Comparison of ENCODE assay signal across 27 cellular contexts in genomic region chr2:239161711-239162140, GRCh38.
DNase-seq lines count a peak whose midpoint lies in the region; ATAC-seq, FAIRE-seq and TF ChIP-seq lines count a peak whose summit lies in the region.
"Had no signal": no experiment of that assay in that cellular context is flagged by ENCODE, and none has a peak within 500 bp of the region (broad histone marks: within the 10 kb centered on the region; RNA-seq: fewer than 3 reads in every experiment).

No MANE protein-coding gene starts in this region.

- H3K9me3 Mint-ChIP-seq in endodermal cell (no peaks in the 10 kb centered on the region), progenitor cell of endocrine pancreas (ENCODE audit: low read depth) (no peaks in the 10 kb centered on the region)
- H3K9me3 Mint-ChIP-seq: activated CD4-positive, alpha-beta T cell treated with anti-CD3 and anti-CD28 coated beads, Interleukin-2, amount 10 ng/mL, durations not matched to agents 7 days and 5 days had no signal

- no peaks in the 10 kb centered on the region for H3K27me3 Mint-ChIP-seq in endodermal cell (ENCODE audit: insufficient read depth)
- H3K27me3 Mint-ChIP-seq in progenitor cell of endocrine pancreas = no peaks in the 10 kb centered on the region
- H3K27me3 Mint-ChIP-seq: activated CD4-positive, alpha-beta T cell treated with anti-CD3 and anti-CD28 coated beads, Interleukin-2, amount 10 ng/mL, durations not matched to agents 7 days and 5 days; naive B cell; stimulated activated naive CD8-positive, alpha-beta T cell treated with anti-CD3 and anti-CD28 coated beads, Interleukin-15, amount 100 ng/mL, for 72 hours had no signal

- no TSS peak for BruUV-seq in HepG2 (replicated peaks; lab: Mats Ljungman, UMichigan)

- TF ChIP-seq RAD21 in HepG2 (CRISPR knock-in tag; IDR thresholded peaks at IDR 0.05) = no peak

- 80% methylated on average over 7 of the region's 14 CpGs for WGBS in right lobe of liver (ENCODE audit: insufficient coverage, low coverage, low lambda C conversion rate, missing lambda C conversion rate)
- WGBS in HepG2 (ENCODE audit: low lambda C conversion rate) = 90% methylated on average over 14 of the region's 14 CpGs
- 87 to 98% methylated on average over 6 to 14 of the region's 14 CpGs for WGBS in endodermal cell (ENCODE audit: insufficient coverage in 1 of 2, insufficient read length in 1 of 2), 2 experiments

- TF ChIP-seq POLR2A in right lobe of liver (IDR thresholded peaks at IDR 0.05) (no peak), HepG2 (IDR thresholded peaks at IDR 0.05; ENCODE audit: insufficient read depth in 1 of 2, low read depth in 2 of 2, low read length in 2 of 2) (no peak)

- intact Hi-C loops in right lobe of liver (cut with DNase I) (no loop called here), HepG2 (cut with micrococcal nuclease; ENCODE audit: unreplicated experiment) (no loop called here), posterior vena cava (cut with DNase I) (no loop called here)

- peaks cover 0 to 11% (median 0%) of the 10 kb centered on the region in 4 donors for H3K36me3 ChIP-seq in right lobe of liver
- H3K36me3 ChIP-seq in HepG2 (replicated peaks in 1 of 2; ENCODE audit: control insufficient read depth in 1 of 2, insufficient read depth in 2 of 2, low read length in 2 of 2) = peaks cover 16 to 28% of the 10 kb centered on the region in 2 experiments
- H3K36me3 ChIP-seq in endodermal cell (ENCODE audit: control insufficient read depth, insufficient read depth, low read length) = no peaks in the 10 kb centered on the region
- H3K36me3 ChIP-seq: HAP-1, WERI-Rb-1 had no signal

- no peaks in the 10 kb centered on the region for H3K79me2 ChIP-seq in HepG2 (ENCODE audit: insufficient read depth, low read length)

- no peaks in the 10 kb centered on the region for H4K20me1 ChIP-seq in HepG2 (ENCODE audit: insufficient read depth, low read length)

- TF ChIP-seq CTCF in right lobe of liver (IDR thresholded peaks at IDR 0.05) = no peak
- no peak for TF ChIP-seq CTCF in HepG2 (CRISPR knock-in tag; IDR thresholded peaks at IDR 0.05)
- TF ChIP-seq CTCF in endodermal cell (conservative IDR thresholded peaks at IDR 0.05) = no peak
- no peak for TF ChIP-seq CTCF in progenitor cell of endocrine pancreas (IDR thresholded peaks at IDR 0.05; ENCODE audit: unreplicated experiment)

- H3K27me3 ChIP-seq in right lobe of liver (no peaks in the 10 kb centered on the region), HepG2 (ENCODE audit: control insufficient read depth in 1 of 2, insufficient read depth in 2 of 2, low read length in 2 of 2) (no peaks in the 10 kb centered on the region), endodermal cell (ENCODE audit: control insufficient read depth, insufficient read depth, low read length, poor library complexity, severe bottlenecking) (no peaks in the 10 kb centered on the region)
- H3K27me3 ChIP-seq: tibial nerve had no signal

- H3K4me2 ChIP-seq in HepG2 (ENCODE audit: low read depth, low read length) = no peak overlapping the region

- H3K27ac Mint-ChIP-seq in endodermal cell = peak overlapping the region; percentile 21
- H3K27ac Mint-ChIP-seq in progenitor cell of endocrine pancreas = no peak overlapping the region
- H3K27ac Mint-ChIP-seq: activated CD4-positive, alpha-beta T cell treated with anti-CD3 and anti-CD28 coated beads, Interleukin-2, amount 10 ng/mL, durations not matched to agents 7 days and 5 days; activated T-helper 1 cell treated with anti-CD3 and anti-CD28 coated beads, Interleukin-12 subunit alpha, Interleukin-12 subunit beta, Interleukin-2, Interleukin-4 antibody, amounts not matched to agents 30 ng/mL and 10 ng/mL and 1 ng/mL, durations not matched to agents 14 hours and 24 hours and 36 hours had no signal

- CTCF ChIA-PET in HepG2 (lab: Yijun Ruan, JAX; ENCODE audit: low intra/inter-chr PET ratio, low total read pairs) = no interaction called here

- peak; percentile 10 to 43 (median 37) for DNase-seq in right lobe of liver
- DNase-seq in HepG2 (ENCODE audit: low spot score) = no peak
- DNase-seq in endodermal cell = peak; percentile 32
- DNase-seq in posterior vena cava (ENCODE audit: low spot score) = peak; percentile 56
- DNase-seq in progenitor cell of endocrine pancreas (ENCODE audit: low spot score, unreplicated experiment) = no peak
- DNase-seq: activated CD4-positive, alpha-beta T cell treated with anti-CD3 and anti-CD28 coated beads, Interleukin-2, amount 10 ng/mL, durations not matched to agents 7 days and 5 days; effector memory CD4-positive, alpha-beta T cell; MM.1S; naive B cell; NCI-H1417 treated with DMSO at 0.1 percent for 48 hours; NCI-H2081 treated with DMSO at 0.1 percent for 48 hours; NCI-H748 treated with DMSO at 0.1 percent for 48 hours; nucleus accumbens; small intestine; stimulated activated CD4-positive, alpha-beta T cell treated with anti-CD3 and anti-CD28 coated beads, Interleukin-1b, Interleukin-23, amount 100 ng/mL, for 48 hours; stimulated activated CD8-positive, alpha-beta memory T cell treated with anti-CD3 and anti-CD28 coated beads, Interleukin-4, amount 100 ng/mL, for 48 hours; SW 1271; T1000; WERI-Rb-1 had no signal

- in situ Hi-C loops in HepG2 (cut with HindIII; ENCODE audit: extremely low pct_ligation_motif_present, low pct_unique_long_range_greater_than_20kb) = no loop called here

- H3K4me1 ChIP-seq in right lobe of liver (no peaks in the 10 kb centered on the region), HepG2 (ENCODE audit: insufficient read depth, low read length) (no peaks in the 10 kb centered on the region), endodermal cell (ENCODE audit: control insufficient read depth, insufficient read depth, low read length) (no peaks in the 10 kb centered on the region)
- H3K4me1 ChIP-seq: HAP-1 had no signal

- H3K9me3 ChIP-seq in right lobe of liver (no peaks in the 10 kb centered on the region), HepG2 (ENCODE audit: low read length) (no peaks in the 10 kb centered on the region), endodermal cell (ENCODE audit: control insufficient read depth, low read length) (no peaks in the 10 kb centered on the region)
- H3K9me3 ChIP-seq: HAP-1, tibial nerve had no signal

- H3K4me3 Mint-ChIP-seq in endodermal cell = no peak overlapping the region
- no peak overlapping the region for H3K4me3 Mint-ChIP-seq in progenitor cell of endocrine pancreas (ENCODE audit: low read depth)
- H3K4me3 Mint-ChIP-seq: activated CD4-positive, alpha-beta T cell treated with anti-CD3 and anti-CD28 coated beads, Interleukin-2, amount 10 ng/mL, durations not matched to agents 7 days and 5 days; activated T-helper 1 cell treated with anti-CD3 and anti-CD28 coated beads, Interleukin-12 subunit alpha, Interleukin-12 subunit beta, Interleukin-2, Interleukin-4 antibody, amounts not matched to agents 30 ng/mL and 10 ng/mL and 1 ng/mL, durations not matched to agents 14 hours and 24 hours and 36 hours; naive B cell; stimulated activated naive CD8-positive, alpha-beta T cell treated with anti-CD3 and anti-CD28 coated beads, Interleukin-15, amount 100 ng/mL, for 72 hours had no signal

- H3K4me3 ChIP-seq in right lobe of liver (no peak overlapping the region), HepG2 (replicated peaks in 1 of 3; ENCODE audit: insufficient read depth in 1 of 3, low read depth in 2 of 3, low read length in 3 of 3) (no peak overlapping the region), endodermal cell (ENCODE audit: low read length) (no peak overlapping the region)
- H3K4me3 ChIP-seq: HAP-1, K562, tibial nerve had no signal

- H3K27ac ChIP-seq in right lobe of liver (no peak overlapping the region), HepG2 (ENCODE audit: extremely low read length, insufficient read depth, low read length) (no peak overlapping the region), endodermal cell (ENCODE audit: low read depth, low read length) (no peak overlapping the region)
- H3K27ac ChIP-seq: tibial nerve, WERI-Rb-1 had no signal

- TF ChIP-seq EP300 in HepG2 (IDR thresholded peaks at IDR 0.05; ENCODE audit: low read depth in 2 of 2, low read length in 2 of 2) = no peak
- TF ChIP-seq EP300 in HepG2 (CRISPR knock-in tag; IDR thresholded peaks at IDR 0.05; ENCODE audit: borderline replicate concordance) = no peak

- H3K9ac ChIP-seq in HepG2 (ENCODE audit: insufficient read depth, low read depth, low read length) (no peak overlapping the region), endodermal cell (ENCODE audit: extremely low read depth, low read length, poor library complexity, severe bottlenecking) (no peak overlapping the region)

- no peak for FAIRE-seq in HepG2 (lab: Jason Lieb, UNC)
- FAIRE-seq: D721Med, K562, small intestine had no signal

- no peak for ATAC-seq in right lobe of liver
- no peak for ATAC-seq in HepG2
- no peak for ATAC-seq in GM21360 (IDR thresholded peaks at IDR 0.05; ENCODE audit: unreplicated experiment)
- no peak for ATAC-seq in HG03521 (IDR thresholded peaks at IDR 0.05; ENCODE audit: unreplicated experiment)
- ATAC-seq: K562; stimulated activated naive CD8-positive, alpha-beta T cell treated with anti-CD3 and anti-CD28 coated beads, Interleukin-15, amount 100 ng/mL, for 72 hours had no signal

- POLR2A ChIA-PET in HepG2 (lab: Yijun Ruan, JAX) = no interaction called here

- H2AFZ ChIP-seq in HepG2 (ENCODE audit: low read length) = no peak overlapping the region

- H3K4me1 Mint-ChIP-seq in endodermal cell (no peaks in the 10 kb centered on the region), progenitor cell of endocrine pancreas (ENCODE audit: low read depth) (no peaks in the 10 kb centered on the region)

- peaks cover 36% of the 10 kb centered on the region for H3K36me3 Mint-ChIP-seq in endodermal cell (ENCODE audit: low read depth)
- peaks cover 16% of the 10 kb centered on the region for H3K36me3 Mint-ChIP-seq in progenitor cell of endocrine pancreas (ENCODE audit: insufficient read depth)

TF ChIP-seq in HepG2, 621 proteins besides CTCF, POLR2A, EP300 and RAD21 (continues in another document):
- no peak for TF ChIP-seq HBP1 (CRISPR knock-in tag; IDR thresholded peaks at IDR 0.05; ENCODE audit: low read depth)
- no peak for TF ChIP-seq ATRX (CRISPR knock-in tag; IDR thresholded peaks at IDR 0.05; ENCODE audit: borderline replicate concordance)
- no peak for TF ChIP-seq RBFOX2 (IDR thresholded peaks at IDR 0.05; ENCODE audit: low read depth, low read length)
- no peak for TF ChIP-seq CC2D1A (CRISPR knock-in tag; IDR thresholded peaks at IDR 0.05)
- no peak for TF ChIP-seq THAP11 (CRISPR knock-in tag; IDR thresholded peaks at IDR 0.05)
- TF ChIP-seq NRL (CRISPR knock-in tag; IDR thresholded peaks at IDR 0.05; ENCODE audit: borderline replicate concordance) = no peak

Comparison
In these comparisons a context has a peak if more than half of its experiments do, and no peak if none do; other contexts are left out.
1. DNase-seq: peak in right lobe of liver (3 of 3), endodermal cell (single experiment) and posterior vena cava (single experiment); none in HepG2 (single experiment) and progenitor cell of endocrine pancreas (single experiment).